7 cellular contexts compared by ENCODE assay signal in genomic region chr6:100479180-100480035, GRCh38. TPM values are rescaled to one million over a fixed set of nuclear protein-coding genes. Genes with fewer than 3 reads are reported as not detected.
DNase-seq lines count a peak whose midpoint lies in the region; ATAC-seq and TF ChIP-seq lines count a peak whose summit lies in the region.

No MANE protein-coding gene starts in this region.

- H3K4me3 ChIP-seq in GM12864 (ENCODE audit: low read depth, low read length) (no peak overlapping the region), thoracic aorta (no peak overlapping the region)

- no peaks in the 10 kb centered on the region for H3K36me3 ChIP-seq in thoracic aorta

- H3K4me1 ChIP-seq in thoracic aorta (ENCODE audit: control insufficient read depth in 1 of 2, low read depth in 2 of 2), result no peaks in the 10 kb centered on the region

- DNase-seq in GM12864 (ENCODE audit: low read depth) (peak; percentile 27), HT1080 (ENCODE audit: low read depth) (peak; percentile 44), globus pallidus (ENCODE audit: low spot score) (peak; percentile 31), thoracic aorta (ENCODE audit: low spot score) (no peak)
- DNase-seq in effector CD4-positive, alpha-beta T cell, result no peak

- TF ChIP-seq CTCF in GM12864 (IDR thresholded peaks at IDR 0.05; ENCODE audit: low read depth, low read length, missing control alignments), result peak; percentile 68
- peak; percentile 71 for TF ChIP-seq CTCF in thoracic aorta (IDR thresholded peaks at IDR 0.05)

- ATAC-seq in GM21526 (IDR thresholded peaks at IDR 0.05; ENCODE audit: low FRiP score, unreplicated experiment) (peak; percentile 45), SK-N-SH treated with all-trans-retinoic acid at 6 μM for 48 hours (peak; percentile 84), thoracic aorta (ENCODE audit: insufficient number of reproducible peaks, low FRiP score, low read depth) (no peak)

- H3K27ac ChIP-seq in thoracic aorta, result no peak overlapping the region

- H3K27me3 ChIP-seq in thoracic aorta (replicated peaks; ENCODE audit: insufficient read depth), result no peaks in the 10 kb centered on the region

- no peaks in the 10 kb centered on the region for H3K9me3 ChIP-seq in thoracic aorta

TF ChIP-seq in SK-N-SH treated with all-trans-retinoic acid at 6 μM for 48 hours, 23 proteins besides CTCF, POLR2A, EP300 and RAD21:
- TF ChIP-seq ARNTL (CRISPR knock-in tag; IDR thresholded peaks at IDR 0.05; ENCODE audit: borderline replicate concordance, low read depth) (no peak), ZNF565 (CRISPR knock-in tag; conservative IDR thresholded peaks at IDR 0.05; ENCODE audit: low read depth) (no peak), GLIS3 (CRISPR knock-in tag; IDR thresholded peaks at IDR 0.05) (no peak), BACH2 (CRISPR knock-in tag; IDR thresholded peaks at IDR 0.05; ENCODE audit: borderline replicate concordance) (no peak), OSR1 (CRISPR knock-in tag; IDR thresholded peaks at IDR 0.05) (no peak), ZFP3 (CRISPR knock-in tag; IDR thresholded peaks at IDR 0.05) (no peak), ZFP30 (CRISPR knock-in tag; IDR thresholded peaks at IDR 0.05) (no peak), CSDC2 (CRISPR knock-in tag; IDR thresholded peaks at IDR 0.05) (no peak), ZNF8 (CRISPR knock-in tag; IDR thresholded peaks at IDR 0.05) (no peak), SNAI2 (CRISPR knock-in tag; IDR thresholded peaks at IDR 0.05) (no peak), PPARA (CRISPR knock-in tag; IDR thresholded peaks at IDR 0.05; ENCODE audit: borderline replicate concordance) (no peak), POU6F1 (CRISPR knock-in tag; IDR thresholded peaks at IDR 0.05; ENCODE audit: borderline replicate concordance, low read depth) (no peak), TOX (CRISPR knock-in tag; IDR thresholded peaks at IDR 0.05; ENCODE audit: borderline replicate concordance) (no peak)
TF ChIP-seq in SK-N-SH treated with all-trans-retinoic acid at 6 μM for 48 hours: peak in this region for 0.

RNA-seq across cellular contexts. Expression of gene SIM1, which starts 14.7 kb away (rescaled TPM):
- not detected in 2 replicates for total RNA-seq in HT1080 (2014; rRNA removed; shearing (Covaris generic))
- polyA plus RNA-seq in HT1080 (2015; cell fraction: cytosol; rRNA removed), result not detected in 2 replicates
- not detected in 2 replicates for polyA plus RNA-seq in HT1080 (2015; cell fraction: nucleus; rRNA removed)
- total RNA-seq in thoracic aorta, result not detected

Comparison
In these comparisons a context has a peak if more than half of its experiments do, and no peak if none do; other contexts are left out.
1. DNase-seq: peak in GM12864 (single experiment), HT1080 (single experiment) and globus pallidus (single experiment); none in thoracic aorta (single experiment) and effector CD4-positive, alpha-beta T cell (single experiment).